In the genomic region with DNA sequence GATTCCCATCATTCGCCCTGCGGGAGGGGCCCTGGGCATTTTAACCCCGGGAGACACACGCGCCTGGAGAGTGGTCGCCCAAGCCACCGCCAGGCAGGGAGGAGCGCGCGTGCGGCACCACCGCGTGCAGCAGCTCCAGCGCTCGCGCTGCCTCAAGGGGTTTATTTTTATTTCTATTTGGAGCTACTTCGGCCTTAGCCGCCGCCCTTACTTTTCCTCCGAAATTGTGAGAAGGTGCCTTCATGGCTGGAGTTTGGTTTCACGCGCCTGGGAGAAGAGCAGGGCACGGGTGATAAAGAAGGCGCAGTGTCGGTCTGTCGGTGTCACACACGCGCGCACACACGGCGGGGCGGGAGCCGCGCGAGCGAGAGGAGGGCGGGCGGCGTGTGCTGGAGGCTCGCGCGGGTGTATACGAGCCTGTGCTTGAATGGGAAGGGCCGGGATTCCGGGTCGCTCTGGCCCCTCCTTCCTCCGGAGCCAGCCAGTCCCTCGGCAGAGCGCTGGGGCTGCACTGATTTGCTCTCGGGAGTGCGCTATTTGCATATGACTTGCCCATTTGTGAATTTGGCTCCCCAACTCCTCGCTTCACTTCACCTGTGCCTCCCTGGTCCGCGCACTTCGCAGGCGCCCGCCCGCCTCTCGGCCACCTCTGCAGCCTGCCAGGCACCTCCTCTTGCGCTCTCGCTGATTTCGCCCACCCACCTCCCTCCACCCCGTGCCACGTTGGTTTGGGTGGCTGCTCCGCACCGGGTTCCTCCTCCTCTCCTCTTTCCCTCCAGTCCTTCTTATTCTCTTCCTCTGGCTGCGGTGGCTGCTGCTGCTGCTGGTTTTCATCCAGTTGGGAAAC, we compare ENCODE assay signal across 8 cellular contexts.
DNase-seq lines count a peak whose midpoint lies in the region; ATAC-seq and TF ChIP-seq lines count a peak whose summit lies in the region.

No MANE protein-coding gene starts in this region.

- CTCF ChIA-PET in HEK293T (lab: Yijun Ruan, JAX), result no interaction called here

- H3K9me3 Mint-ChIP-seq in dendritic cell treated with granulocyte-macrophage colony-stimulating factor and Interleukin-4, amounts not matched to agents 40 ng/mL and 50 ng/mL, for 4 days, result no peaks in the 10 kb centered on the region
- H3K9me3 Mint-ChIP-seq in stimulated activated naive CD8-positive, alpha-beta T cell treated with anti-CD3 and anti-CD28 coated beads, Interleukin-15, amount 100 ng/mL, for 72 hours, result peaks cover 0 to 11% of the 10 kb centered on the region in 2 donors

- H3K36me3 Mint-ChIP-seq in dendritic cell treated with granulocyte-macrophage colony-stimulating factor and Interleukin-4, amounts not matched to agents 40 ng/mL and 50 ng/mL, for 4 days (ENCODE audit: low read depth), result no peaks in the 10 kb centered on the region

- POLR2A ChIA-PET in HEK293T (lab: Yijun Ruan, JAX), result interaction anchor here (0.7 kb wide), 1 partner anchor 9 kb away, joined by 3 read pairs; no protein-coding TSS in a partner anchor

- peak; percentile 18 for ATAC-seq in stimulated activated naive CD8-positive, alpha-beta T cell treated with anti-CD3 and anti-CD28 coated beads, Interleukin-15, amount 100 ng/mL, for 72 hours
- ATAC-seq in GM21737 (IDR thresholded peaks at IDR 0.05; ENCODE audit: unreplicated experiment), result no peak

- peaks cover 66% of the 10 kb centered on the region for H3K27me3 Mint-ChIP-seq in dendritic cell treated with granulocyte-macrophage colony-stimulating factor and Interleukin-4, amounts not matched to agents 40 ng/mL and 50 ng/mL, for 4 days
- H3K27me3 Mint-ChIP-seq in stimulated activated naive CD8-positive, alpha-beta T cell treated with anti-CD3 and anti-CD28 coated beads, Interleukin-15, amount 100 ng/mL, for 72 hours, result peaks cover 80% of the 10 kb centered on the region

- intact Hi-C loops in dendritic cell treated with granulocyte-macrophage colony-stimulating factor and Interleukin-4, amounts not matched to agents 40 ng/mL and 50 ng/mL, for 4 days (cut with micrococcal nuclease), result no loop called here

- H3K27ac Mint-ChIP-seq in dendritic cell treated with granulocyte-macrophage colony-stimulating factor and Interleukin-4, amounts not matched to agents 40 ng/mL and 50 ng/mL, for 4 days, result no peak overlapping the region
- no peak overlapping the region for H3K27ac Mint-ChIP-seq in stimulated activated naive CD8-positive, alpha-beta T cell treated with anti-CD3 and anti-CD28 coated beads, Interleukin-15, amount 100 ng/mL, for 72 hours

- peak overlapping the region; percentile 37 for H3K4me3 Mint-ChIP-seq in dendritic cell treated with granulocyte-macrophage colony-stimulating factor and Interleukin-4, amounts not matched to agents 40 ng/mL and 50 ng/mL, for 4 days
- H3K4me3 Mint-ChIP-seq in stimulated activated naive CD8-positive, alpha-beta T cell treated with anti-CD3 and anti-CD28 coated beads, Interleukin-15, amount 100 ng/mL, for 72 hours, result peak overlapping the region; percentile 19 to 53

- DNase-seq in AG08396 (ENCODE audit: low spot score), result peak; percentile 83
- peak; percentile 80 for DNase-seq in HEK293T (ENCODE audit: extremely low spot score)
- DNase-seq in NCI-H526 treated with DMSO at 0.1 percent for 48 hours (lab: John Stamatoyannopoulos, UW), result peak; percentile 74
- DNase-seq in kidney tubule cell (ENCODE audit: low spot score), result peak; percentile 96
- no peak for DNase-seq in stimulated activated naive CD8-positive, alpha-beta T cell treated with anti-CD3 and anti-CD28 coated beads, Interleukin-15, amount 100 ng/mL, for 72 hours
- DNase-seq in DMS114 treated with DMSO at 0.1 percent for 48 hours (lab: John Stamatoyannopoulos, UW; ENCODE audit: unreplicated experiment), result no peak

- H3K4me1 Mint-ChIP-seq in dendritic cell treated with granulocyte-macrophage colony-stimulating factor and Interleukin-4, amounts not matched to agents 40 ng/mL and 50 ng/mL, for 4 days (ENCODE audit: low read depth), result peaks cover 10% of the 10 kb centered on the region
- peaks cover 12% of the 10 kb centered on the region for H3K4me1 Mint-ChIP-seq in stimulated activated naive CD8-positive, alpha-beta T cell treated with anti-CD3 and anti-CD28 coated beads, Interleukin-15, amount 100 ng/mL, for 72 hours

TF ChIP-seq in HEK293T, 16 proteins besides CTCF, POLR2A, EP300 and RAD21:
- TF ChIP-seq TARDBP (IDR thresholded peaks at IDR 0.05), result no peak
- TF ChIP-seq L3MBTL2 (conservative IDR thresholded peaks at IDR 0.05), result peak; percentile 87
- TF ChIP-seq FOXA1 (IDR thresholded peaks at IDR 0.05), result no peak

Comparison
In these comparisons a context has a peak if more than half of its experiments do, and no peak if none do; other contexts are left out.
1. DNase-seq: peak in AG08396 (single experiment), HEK293T (single experiment), NCI-H526 treated with DMSO at 0.1 percent for 48 hours (single experiment) and kidney tubule cell (single experiment); none in stimulated activated naive CD8-positive, alpha-beta T cell treated with anti-CD3 and anti-CD28 coated beads, Interleukin-15, amount 100 ng/mL, for 72 hours (0 of 2) and DMS114 treated with DMSO at 0.1 percent for 48 hours (single experiment).